Comparison of ENCODE assay signal across 1 cellular context in the genomic region with DNA sequence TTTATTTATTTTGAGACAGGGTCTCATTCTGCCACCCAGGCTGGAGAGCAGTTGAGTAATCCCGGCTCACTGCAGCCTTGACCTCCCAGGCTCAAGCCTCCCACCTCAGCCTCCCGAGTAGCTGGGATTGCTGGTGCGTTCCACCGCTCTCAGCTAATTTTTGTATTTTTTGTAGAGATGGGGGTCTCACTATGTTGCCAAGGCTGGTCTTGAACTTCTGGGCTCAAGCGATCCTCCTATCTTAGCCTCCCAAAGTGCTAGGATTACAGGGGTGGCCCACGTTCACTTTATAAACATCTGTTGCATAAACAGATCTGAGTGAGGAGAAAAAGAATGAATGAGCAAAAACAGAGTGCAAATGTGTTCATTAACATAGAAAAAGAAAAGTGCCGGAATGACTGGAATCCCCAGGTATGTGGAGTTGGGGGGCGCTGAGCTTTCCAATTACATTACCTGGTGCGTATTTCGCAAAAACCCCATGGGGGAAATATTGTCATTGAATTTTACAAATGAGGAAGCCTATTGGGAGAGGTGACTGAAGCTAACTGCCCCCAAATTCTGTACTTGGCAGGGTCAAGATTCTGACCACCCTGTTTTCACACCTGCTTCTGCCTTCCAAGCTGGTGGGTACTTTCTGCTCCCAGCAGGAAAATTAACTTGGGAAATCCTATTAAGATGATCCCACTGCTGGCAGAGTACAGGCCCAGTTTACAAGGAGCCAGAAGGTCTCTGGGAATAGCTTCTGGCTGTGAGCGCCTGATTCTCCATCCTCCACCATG.
TF ChIP-seq lines count a peak whose summit lies in the region.

No MANE protein-coding gene starts in this region.

TF ChIP-seq in H1, 55 proteins besides CTCF, POLR2A, EP300 and RAD21 (continued from another document):
- TF ChIP-seq CEBPB (IDR thresholded peaks at IDR 0.05; ENCODE audit: low read depth, low read length), result peak; percentile 76
- TF ChIP-seq, protein P1, sequence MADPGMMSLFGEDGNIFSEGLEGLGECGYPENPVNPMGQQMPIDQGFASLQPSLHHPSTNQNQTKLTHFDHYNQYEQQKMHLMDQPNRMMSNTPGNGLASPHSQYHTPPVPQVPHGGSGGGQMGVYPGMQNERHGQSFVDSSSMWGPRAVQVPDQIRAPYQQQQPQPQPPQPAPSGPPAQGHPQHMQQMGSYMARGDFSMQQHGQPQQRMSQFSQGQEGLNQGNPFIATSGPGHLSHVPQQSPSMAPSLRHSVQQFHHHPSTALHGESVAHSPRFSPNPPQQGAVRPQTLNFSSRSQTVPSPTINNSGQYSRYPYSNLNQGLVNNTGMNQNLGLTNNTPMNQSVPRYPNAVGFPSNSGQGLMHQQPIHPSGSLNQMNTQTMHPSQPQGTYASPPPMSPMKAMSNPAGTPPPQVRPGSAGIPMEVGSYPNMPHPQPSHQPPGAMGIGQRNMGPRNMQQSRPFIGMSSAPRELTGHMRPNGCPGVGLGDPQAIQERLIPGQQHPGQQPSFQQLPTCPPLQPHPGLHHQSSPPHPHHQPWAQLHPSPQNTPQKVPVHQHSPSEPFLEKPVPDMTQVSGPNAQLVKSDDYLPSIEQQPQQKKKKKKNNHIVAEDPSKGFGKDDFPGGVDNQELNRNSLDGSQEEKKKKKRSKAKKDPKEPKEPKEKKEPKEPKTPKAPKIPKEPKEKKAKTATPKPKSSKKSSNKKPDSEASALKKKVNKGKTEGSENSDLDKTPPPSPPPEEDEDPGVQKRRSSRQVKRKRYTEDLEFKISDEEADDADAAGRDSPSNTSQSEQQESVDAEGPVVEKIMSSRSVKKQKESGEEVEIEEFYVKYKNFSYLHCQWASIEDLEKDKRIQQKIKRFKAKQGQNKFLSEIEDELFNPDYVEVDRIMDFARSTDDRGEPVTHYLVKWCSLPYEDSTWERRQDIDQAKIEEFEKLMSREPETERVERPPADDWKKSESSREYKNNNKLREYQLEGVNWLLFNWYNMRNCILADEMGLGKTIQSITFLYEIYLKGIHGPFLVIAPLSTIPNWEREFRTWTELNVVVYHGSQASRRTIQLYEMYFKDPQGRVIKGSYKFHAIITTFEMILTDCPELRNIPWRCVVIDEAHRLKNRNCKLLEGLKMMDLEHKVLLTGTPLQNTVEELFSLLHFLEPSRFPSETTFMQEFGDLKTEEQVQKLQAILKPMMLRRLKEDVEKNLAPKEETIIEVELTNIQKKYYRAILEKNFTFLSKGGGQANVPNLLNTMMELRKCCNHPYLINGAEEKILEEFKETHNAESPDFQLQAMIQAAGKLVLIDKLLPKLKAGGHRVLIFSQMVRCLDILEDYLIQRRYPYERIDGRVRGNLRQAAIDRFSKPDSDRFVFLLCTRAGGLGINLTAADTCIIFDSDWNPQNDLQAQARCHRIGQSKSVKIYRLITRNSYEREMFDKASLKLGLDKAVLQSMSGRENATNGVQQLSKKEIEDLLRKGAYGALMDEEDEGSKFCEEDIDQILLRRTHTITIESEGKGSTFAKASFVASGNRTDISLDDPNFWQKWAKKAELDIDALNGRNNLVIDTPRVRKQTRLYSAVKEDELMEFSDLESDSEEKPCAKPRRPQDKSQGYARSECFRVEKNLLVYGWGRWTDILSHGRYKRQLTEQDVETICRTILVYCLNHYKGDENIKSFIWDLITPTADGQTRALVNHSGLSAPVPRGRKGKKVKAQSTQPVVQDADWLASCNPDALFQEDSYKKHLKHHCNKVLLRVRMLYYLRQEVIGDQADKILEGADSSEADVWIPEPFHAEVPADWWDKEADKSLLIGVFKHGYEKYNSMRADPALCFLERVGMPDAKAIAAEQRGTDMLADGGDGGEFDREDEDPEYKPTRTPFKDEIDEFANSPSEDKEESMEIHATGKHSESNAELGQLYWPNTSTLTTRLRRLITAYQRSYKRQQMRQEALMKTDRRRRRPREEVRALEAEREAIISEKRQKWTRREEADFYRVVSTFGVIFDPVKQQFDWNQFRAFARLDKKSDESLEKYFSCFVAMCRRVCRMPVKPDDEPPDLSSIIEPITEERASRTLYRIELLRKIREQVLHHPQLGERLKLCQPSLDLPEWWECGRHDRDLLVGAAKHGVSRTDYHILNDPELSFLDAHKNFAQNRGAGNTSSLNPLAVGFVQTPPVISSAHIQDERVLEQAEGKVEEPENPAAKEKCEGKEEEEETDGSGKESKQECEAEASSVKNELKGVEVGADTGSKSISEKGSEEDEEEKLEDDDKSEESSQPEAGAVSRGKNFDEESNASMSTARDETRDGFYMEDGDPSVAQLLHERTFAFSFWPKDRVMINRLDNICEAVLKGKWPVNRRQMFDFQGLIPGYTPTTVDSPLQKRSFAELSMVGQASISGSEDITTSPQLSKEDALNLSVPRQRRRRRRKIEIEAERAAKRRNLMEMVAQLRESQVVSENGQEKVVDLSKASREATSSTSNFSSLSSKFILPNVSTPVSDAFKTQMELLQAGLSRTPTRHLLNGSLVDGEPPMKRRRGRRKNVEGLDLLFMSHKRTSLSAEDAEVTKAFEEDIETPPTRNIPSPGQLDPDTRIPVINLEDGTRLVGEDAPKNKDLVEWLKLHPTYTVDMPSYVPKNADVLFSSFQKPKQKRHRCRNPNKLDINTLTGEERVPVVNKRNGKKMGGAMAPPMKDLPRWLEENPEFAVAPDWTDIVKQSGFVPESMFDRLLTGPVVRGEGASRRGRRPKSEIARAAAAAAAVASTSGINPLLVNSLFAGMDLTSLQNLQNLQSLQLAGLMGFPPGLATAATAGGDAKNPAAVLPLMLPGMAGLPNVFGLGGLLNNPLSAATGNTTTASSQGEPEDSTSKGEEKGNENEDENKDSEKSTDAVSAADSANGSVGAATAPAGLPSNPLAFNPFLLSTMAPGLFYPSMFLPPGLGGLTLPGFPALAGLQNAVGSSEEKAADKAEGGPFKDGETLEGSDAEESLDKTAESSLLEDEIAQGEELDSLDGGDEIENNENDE (IDR thresholded peaks at IDR 0.05; ENCODE audit: insufficient replicate concordance, low read length), result peak; percentile 57
- no peak for TF ChIP-seq CHD1 (IDR thresholded peaks at IDR 0.05; ENCODE audit: low read depth, low read length)
- TF ChIP-seq YY1 (IDR thresholded peaks at IDR 0.05; ENCODE audit: low read depth, low read length), result peak; percentile 54; the same call in 1 of the 2 replicates
- TF ChIP-seq BCL11A (IDR thresholded peaks at IDR 0.05; ENCODE audit: low read depth in 2 of 2, low read length in 2 of 2), result peak; percentile 42 to 85
